ENCODE assay signal across 26 cellular contexts in genomic region chr16:2452650-2453049, GRCh38. TPM values are rescaled to one million over a fixed set of nuclear protein-coding genes. Genes with fewer than 3 reads are reported as not detected.
DNase-seq lines count a peak whose midpoint lies in the region; ATAC-seq, FAIRE-seq and TF ChIP-seq lines count a peak whose summit lies in the region.
"Had no signal": no experiment of that assay in that cellular context is flagged by ENCODE, and none has a peak within 500 bp of the region (broad histone marks: within the 10 kb centered on the region; RNA-seq: fewer than 3 reads in every experiment).

No MANE protein-coding gene starts in this region.

- H3K27me3 ChIP-seq in K562 (ENCODE audit: control insufficient read depth in 2 of 2, insufficient read depth in 2 of 2, low read length in 2 of 2) (no peaks in the 10 kb centered on the region; a peak in 1 of 5 replicates), left lung (no peaks in the 10 kb centered on the region)
- H3K27me3 ChIP-seq: BE2C; BLaER1 treated with 17β-estradiol and CSF1 and Interleukin-3, amounts not matched to agents 10 nM and 100 nM had no signal

- H3K4me2 ChIP-seq in K562 (ENCODE audit: insufficient read depth, low read length) = no peak overlapping the region
- H3K4me2 ChIP-seq: A549 had no signal

- intact Hi-C loops in K562 (cut with micrococcal nuclease) = no loop called here
- intact Hi-C loops in left lung (cut with DNase I) = no loop called here
- intact Hi-C loops in lower leg skin (cut with DNase I; ENCODE audit: low total_unique reads) = no loop called here

- H3K36me3 ChIP-seq in K562 (ENCODE audit: control insufficient read depth, insufficient read depth, low read length) (peaks cover 93% of the 10 kb centered on the region; the same call in 2 of the 3 replicates), left lung (peaks cover 0 to 94% of the 10 kb centered on the region in 2 donors)

- no peak for TF ChIP-seq POLR2A in K562 (conservative IDR thresholded peaks at IDR 0.05)
- TF ChIP-seq POLR2A in lower leg skin (IDR thresholded peaks at IDR 0.05) = no peak

- BruUV-seq in K562 (replicated peaks; lab: Mats Ljungman, UMichigan) = no TSS peak

- no peaks in the 10 kb centered on the region for H3K9me3 Mint-ChIP-seq in HFFc6
- H3K9me3 Mint-ChIP-seq: CD14-positive monocyte; CD4-positive, alpha-beta T cell; CD8-positive, alpha-beta memory T cell had no signal

- H3K27ac Mint-ChIP-seq in HFFc6 = peak overlapping the region; percentile 31; the same call in 1 of the 2 replicates
- H3K27ac Mint-ChIP-seq: CD4-positive, alpha-beta T cell; CD8-positive, alpha-beta memory T cell had no signal

- peaks cover 0 to 38% of the 10 kb centered on the region in 2 experiments; a peak in 2 of 5 replicates for H3K4me1 ChIP-seq in K562 (replicated peaks in 1 of 2; ENCODE audit: control insufficient read depth in 2 of 2, insufficient read depth in 2 of 2, low read length in 2 of 2)
- H3K4me1 ChIP-seq in left lung = no peaks in the 10 kb centered on the region
- H3K4me1 ChIP-seq: BE2C, HAP-1 had no signal

- DNase-seq in HFFc6 = no peak
- DNase-seq in K562 (ENCODE audit: extremely low read depth in 1 of 4, low spot score in 3 of 4) = no peak
- peak; percentile 4 for DNase-seq in epidermal melanocyte (ENCODE audit: insufficient read length, low spot score)
- DNase-seq in DMS79 (lab: John Stamatoyannopoulos, UW) = no peak
- no peak for DNase-seq in left lung
- DNase-seq in lower leg skin (ENCODE audit: low spot score in 2 of 2) = no peak
- DNase-seq in activated gamma-delta T cell treated with Interleukin-2 at 50 U/mL for 16 hours = no peak
- DNase-seq: 8988T; ACHN; AML-193; BE2C; CD4-positive, alpha-beta T cell; CD8-positive, alpha-beta memory T cell; DMS 273 treated with DMSO at 0.1 percent for 48 hours; DMS79 treated with DMSO at 0.1 percent for 48 hours; GF-D8; GOT3 had no signal

- H3K79me2 ChIP-seq in K562 (ENCODE audit: control insufficient read depth, insufficient read depth, low read length) = no peaks in the 10 kb centered on the region

- no peak for TF ChIP-seq EP300 in K562 (IDR thresholded peaks at IDR 0.05; ENCODE audit: low read length)

- H3K4me3 ChIP-seq in K562 (no peak overlapping the region), left lung (no peak overlapping the region), lower leg skin (ENCODE audit: low read depth, poor library complexity, severe bottlenecking) (no peak overlapping the region)
- H3K4me3 ChIP-seq: A549; BLaER1 treated with 17β-estradiol and CSF1 and Interleukin-3, amounts not matched to agents 10 nM and 100 nM; HAP-1 had no signal

- peaks cover 13% of the 10 kb centered on the region; the same call in 1 of the 2 replicates for H3K36me3 Mint-ChIP-seq in HFFc6 (ENCODE audit: low read depth)

- FAIRE-seq in K562 (lab: Jason Lieb, UNC) = peak; percentile 23
- FAIRE-seq: A549, D721Med, GM12891, GM18507, H54 had no signal

- whole genome bisulfite sequencing in K562 (ENCODE audit: insufficient coverage, low coverage, missing lambda C conversion rate) = 95% methylated on average over 8 of the region's 8 CpGs
- 91 to 95% methylated on average over 8 of the region's 8 CpGs for WGBS in lower leg skin, 2 donors

- POLR2A ChIA-PET in K562 (lab: Yijun Ruan, JAX) = interaction anchor here (1.5 kb wide), 1 partner anchor 12 kb away, joined by 8 read pairs; no protein-coding TSS in a partner anchor

- H3K27ac ChIP-seq in K562 (ENCODE audit: extremely low read depth, low read depth, low read length) = no peak overlapping the region
- no peak overlapping the region for H3K27ac ChIP-seq in left lung
- H3K27ac ChIP-seq: A549 had no signal

- TF ChIP-seq CTCF in HFFc6 (IDR thresholded peaks at IDR 0.05) (no peak), K562 (IDR thresholded peaks at IDR 0.05 in 2 of 3, conservative IDR thresholded peaks at IDR 0.05 in 1 of 3; ENCODE audit: insufficient read depth in 2 of 3, low read depth in 1 of 3, low read length in 3 of 3) (no peak), left lung (IDR thresholded peaks at IDR 0.05) (no peak), lower leg skin (IDR thresholded peaks at IDR 0.05) (no peak)

- peaks cover 9% of the 10 kb centered on the region for H3K4me1 Mint-ChIP-seq in HFFc6 (ENCODE audit: low read depth)
- H3K4me1 Mint-ChIP-seq: CD14-positive monocyte; CD8-positive, alpha-beta memory T cell had no signal

- no peak for TF ChIP-seq RAD21 in K562 (CRISPR knock-in tag; conservative IDR thresholded peaks at IDR 0.05 in 1 of 2, IDR thresholded peaks at IDR 0.05 in 1 of 2)

- H3K9me1 ChIP-seq in K562 (ENCODE audit: control insufficient read depth, insufficient read depth, low read length) = no peaks in the 10 kb centered on the region

- no peak overlapping the region for H3K9ac ChIP-seq in K562 (ENCODE audit: insufficient read depth in 1 of 2, low read depth in 2 of 2, low read length in 2 of 2)

- CTCF ChIA-PET in K562 (lab: Yijun Ruan, JAX; ENCODE audit: low intra/inter-chr PET ratio) = no interaction called here

- H3K9me3 ChIP-seq in K562 (replicated peaks; ENCODE audit: control insufficient read depth, insufficient read depth, low read depth, low read length) (no peaks in the 10 kb centered on the region), left lung (no peaks in the 10 kb centered on the region)
- H3K9me3 ChIP-seq: A549; BE2C; BLaER1 treated with 17β-estradiol and CSF1 and Interleukin-3, amounts not matched to agents 10 nM and 100 nM; HAP-1 had no signal

- peaks cover 2% of the 10 kb centered on the region for H3K27me3 Mint-ChIP-seq in HFFc6 (ENCODE audit: insufficient read depth)
- H3K27me3 Mint-ChIP-seq: CD4-positive, alpha-beta T cell; CD8-positive, alpha-beta memory T cell had no signal

- in situ Hi-C loops in K562 (cut with MboI) = no loop called here

- ATAC-seq in K562 = no peak
- no peak for ATAC-seq in left lung
- ATAC-seq: A549 had no signal

- H3K4me3 Mint-ChIP-seq in HFFc6 = no peak overlapping the region
- H3K4me3 Mint-ChIP-seq: CD14-positive monocyte; CD4-positive, alpha-beta T cell; CD8-positive, alpha-beta memory T cell had no signal

- H2AFZ ChIP-seq in K562 (ENCODE audit: low read depth, low read length) = no peak overlapping the region

- no peaks in the 10 kb centered on the region; the same call in 1 of the 2 replicates for H4K20me1 ChIP-seq in K562 (replicated peaks; ENCODE audit: control insufficient read depth, insufficient read depth, low read length)

RNA-seq across cellular contexts. Expression of gene TEDC2, which starts 7.3 kb away (rescaled TPM):
- 1 to 10 TPM; 3.6 to 8.3 (median 8.0) TPM for total RNA-seq in HFFc6 (2021; fragmentation: NEBNext Ultra II Directional; extraction: Animal tissue kit (Norgen Biotek cat#: 25700))
- 28.4 and 114 TPM in 2 replicates for total RNA-seq in K562 (2011; cell fraction: chromatin; rRNA removed; ENCODE audit: low replicate concordance)
- total RNA-seq in K562 (2011; cell fraction: nucleolus; rRNA removed) = 102 and 124 TPM in 2 replicates
- 40.8 and 51.4 TPM in 2 replicates for total RNA-seq in K562 (2011; cell fraction: nucleoplasm; rRNA removed)
- 50.2 and 66.0 TPM in 2 replicates for total RNA-seq in K562 (2014; rRNA removed)
- total RNA-seq in K562 (2014; rRNA removed; fragmentation: Illumina TruSeq; extraction: Trizol) = 6.4 and 11.6 TPM in 2 replicates
- total RNA-seq in K562 (2015; rRNA removed; fragmentation: Illumina TruSeq; extraction: Trizol) = 25.8 and 28.4 TPM in 2 replicates
- 43.0 and 46.1 TPM in 2 replicates for total RNA-seq in K562 (2021)
- polyA plus RNA-seq in K562 (2011; rRNA removed) = 11.5 and 19.7 TPM in 2 replicates
- polyA plus RNA-seq in K562 (2011; cell fraction: cytosol; rRNA removed) = 12.4 and 30.6 TPM in 2 replicates
- 115 and 152 TPM in 2 replicates for polyA plus RNA-seq in K562 (2011; cell fraction: nucleus; rRNA removed)
- 25.5 and 36.0 TPM in 2 replicates for polyA plus RNA-seq in K562 (2012)
- polyA plus RNA-seq in K562 (2014; fragmentation: Illumina TruSeq; extraction: Trizol) = 17.6 and 21.1 TPM in 2 replicates
- 1 to 10 TPM in 1 of 2 experiments, under 1 TPM in 1; 0.75 to 2.2 TPM for polyA plus RNA-seq in K562 (2014; fragmentation: Nextera tagmentation; extraction: Ambion mirVana)
- 46.1 and 57.0 TPM in 2 replicates for polyA plus RNA-seq in K562 (2014; rRNA removed)
- polyA minus RNA-seq in K562 (2011; rRNA and poly(A)+ RNA removed) = 3.6 and 6.3 TPM in 2 replicates
- polyA minus RNA-seq in K562 (2011; cell fraction: cytosol; rRNA and poly(A)+ RNA removed) = 5.9 and 8.8 TPM in 2 replicates
- 44.7 and 53.2 TPM in 2 replicates for polyA minus RNA-seq in K562 (2011; cell fraction: nucleus; rRNA and poly(A)+ RNA removed)
- total RNA-seq in left lung = 1 to 10 TPM; 4.0 to 6.5 TPM
- 1 to 10 TPM in 3 of 4 donors, under 1 TPM in 1; 0.64 to 1.9 (median 1.8) TPM for total RNA-seq in lower leg skin

RNA-seq across cellular contexts. Expression of gene NTN3, which starts 18.4 kb away (rescaled TPM):
- total RNA-seq in HFFc6 (2021; fragmentation: NEBNext Ultra II Directional; extraction: Animal tissue kit (Norgen Biotek cat#: 25700)) = under 1 TPM; 0.22 to 0.47 (median 0.33) TPM
- 0.42 TPM in 1 of 2 replicates, not detected in the other for total RNA-seq in K562 (2011; cell fraction: chromatin; rRNA removed; ENCODE audit: low replicate concordance)
- 0.13 and 0.17 TPM in 2 replicates for total RNA-seq in K562 (2011; cell fraction: nucleolus; rRNA removed)
- not detected in 2 replicates for total RNA-seq in K562 (2011; cell fraction: nucleoplasm; rRNA removed)
- total RNA-seq in K562 (2014; rRNA removed) = not detected in 2 replicates
- total RNA-seq in K562 (2014; rRNA removed; fragmentation: Illumina TruSeq; extraction: Trizol) = not detected in 2 replicates
- not detected in 2 replicates for total RNA-seq in K562 (2015; rRNA removed; fragmentation: Illumina TruSeq; extraction: Trizol)
- not detected in 2 replicates for total RNA-seq in K562 (2021)
- not detected in 2 replicates for polyA plus RNA-seq in K562 (2011; rRNA removed)
- not detected in 2 replicates for polyA plus RNA-seq in K562 (2011; cell fraction: cytosol; rRNA removed)
- not detected in 2 replicates for polyA plus RNA-seq in K562 (2011; cell fraction: nucleus; rRNA removed)
- polyA plus RNA-seq in K562 (2012) = 0.07 and 0.08 TPM in 2 replicates
- polyA plus RNA-seq in K562 (2014; fragmentation: Illumina TruSeq; extraction: Trizol) = not detected in 2 replicates
- not detected for polyA plus RNA-seq in K562 (2014; fragmentation: Nextera tagmentation; extraction: Ambion mirVana)
- not detected in 2 replicates for polyA plus RNA-seq in K562 (2014; rRNA removed)
- polyA minus RNA-seq in K562 (2011; rRNA and poly(A)+ RNA removed) = not detected in 2 replicates
- not detected in 2 replicates for polyA minus RNA-seq in K562 (2011; cell fraction: cytosol; rRNA and poly(A)+ RNA removed)
- not detected in 2 replicates for polyA minus RNA-seq in K562 (2011; cell fraction: nucleus; rRNA and poly(A)+ RNA removed)
- total RNA-seq in left lung = 1 to 10 TPM in 1 of 2 donors, not detected in 1; 1.7 TPM
- total RNA-seq in lower leg skin = under 1 TPM in 2 of 4 donors, not detected in 2; 0.45 to 0.95 TPM
- total RNA-seq: CD4-positive, alpha-beta T cell; CD8-positive, alpha-beta memory T cell; Daoy had no signal
- polyA plus RNA-seq: A549; CD14-positive monocyte; CD8-positive, alpha-beta memory T cell had no signal

RNA-seq across cellular contexts. Expression of gene TBC1D24, which starts 22.3 kb away (rescaled TPM):
- total RNA-seq in HFFc6 (2021; fragmentation: NEBNext Ultra II Directional; extraction: Animal tissue kit (Norgen Biotek cat#: 25700)) = 10 to 100 TPM; 15.8 to 30.3 (median 19.0) TPM
- total RNA-seq in K562 (2011; cell fraction: chromatin; rRNA removed; ENCODE audit: low replicate concordance) = 29.2 and 69.3 TPM in 2 replicates
- total RNA-seq in K562 (2011; cell fraction: nucleolus; rRNA removed) = 36.9 and 38.2 TPM in 2 replicates
- 27.0 and 36.9 TPM in 2 replicates for total RNA-seq in K562 (2011; cell fraction: nucleoplasm; rRNA removed)
- total RNA-seq in K562 (2014; rRNA removed) (7.2 and 13.4 TPM in 2 replicates), K562 (2014; rRNA removed; fragmentation: Illumina TruSeq; extraction: Trizol) (4.2 and 4.9 TPM in 2 replicates), K562 (2015; rRNA removed; fragmentation: Illumina TruSeq; extraction: Trizol) (9.1 and 11.2 TPM in 2 replicates), K562 (2021) (22.6 and 24.3 TPM in 2 replicates), left lung (10 to 100 TPM; 37.1 to 41.4 TPM), lower leg skin (10 to 100 TPM; 12.1 to 19.1 (median 15.3) TPM)
- polyA plus RNA-seq in K562 (2011; rRNA removed) (5.7 and 9.4 TPM in 2 replicates), K562 (2014; fragmentation: Illumina TruSeq; extraction: Trizol) (7.2 and 9.4 TPM in 2 replicates), K562 (2014; fragmentation: Nextera tagmentation; extraction: Ambion mirVana) (1 to 10 TPM; 1.7 to 4.2 TPM), K562 (2014; rRNA removed) (8.3 and 9.3 TPM in 2 replicates)
- 7.1 and 12.3 TPM in 2 replicates for polyA plus RNA-seq in K562 (2011; cell fraction: cytosol; rRNA removed)
- 22.9 and 34.2 TPM in 2 replicates for polyA plus RNA-seq in K562 (2011; cell fraction: nucleus; rRNA removed)
- 8.5 and 9.1 TPM in 2 replicates for polyA plus RNA-seq in K562 (2012)
- polyA minus RNA-seq in K562 (2011; rRNA and poly(A)+ RNA removed) = 6.5 and 9.7 TPM in 2 replicates
- 13.1 and 14.3 TPM in 2 replicates for polyA minus RNA-seq in K562 (2011; cell fraction: cytosol; rRNA and poly(A)+ RNA removed)
- 12.5 and 15.3 TPM in 2 replicates for polyA minus RNA-seq in K562 (2011; cell fraction: nucleus; rRNA and poly(A)+ RNA removed)

RNA-seq across cellular contexts. Expression of gene CCNF, which starts 23.4 kb away (rescaled TPM):
- total RNA-seq in HFFc6 (2021; fragmentation: NEBNext Ultra II Directional; extraction: Animal tissue kit (Norgen Biotek cat#: 25700)) = 10 to 100 TPM; 10.9 to 22.3 (median 19.8) TPM
- total RNA-seq in K562 (2011; cell fraction: chromatin; rRNA removed; ENCODE audit: low replicate concordance) = 85.7 and 196 TPM in 2 replicates
- total RNA-seq in K562 (2011; cell fraction: nucleolus; rRNA removed) = 118 and 124 TPM in 2 replicates
- 119 and 147 TPM in 2 replicates for total RNA-seq in K562 (2011; cell fraction: nucleoplasm; rRNA removed)
- total RNA-seq in K562 (2014; rRNA removed) = 46.2 and 66.4 TPM in 2 replicates
- 26.2 and 29.5 TPM in 2 replicates for total RNA-seq in K562 (2014; rRNA removed; fragmentation: Illumina TruSeq; extraction: Trizol)
- 34.2 and 36.9 TPM in 2 replicates for total RNA-seq in K562 (2015; rRNA removed; fragmentation: Illumina TruSeq; extraction: Trizol)
- total RNA-seq in K562 (2021) = 62.9 and 70.1 TPM in 2 replicates
- 18.5 and 18.8 TPM in 2 replicates for polyA plus RNA-seq in K562 (2011; rRNA removed)
- polyA plus RNA-seq in K562 (2011; cell fraction: cytosol; rRNA removed) = 23.2 and 35.3 TPM in 2 replicates
- polyA plus RNA-seq in K562 (2011; cell fraction: nucleus; rRNA removed) = 34.8 and 58.2 TPM in 2 replicates
- 35.0 and 35.7 TPM in 2 replicates for polyA plus RNA-seq in K562 (2012)
- 30.8 and 43.5 TPM in 2 replicates for polyA plus RNA-seq in K562 (2014; fragmentation: Illumina TruSeq; extraction: Trizol)
- polyA plus RNA-seq in K562 (2014; fragmentation: Nextera tagmentation; extraction: Ambion mirVana) = 1 to 10 TPM; 4.1 to 5.4 TPM
- polyA plus RNA-seq in K562 (2014; rRNA removed) = 24.6 and 28.5 TPM in 2 replicates
- 39.0 and 67.5 TPM in 2 replicates for polyA minus RNA-seq in K562 (2011; rRNA and poly(A)+ RNA removed)
- 65.5 and 70.9 TPM in 2 replicates for polyA minus RNA-seq in K562 (2011; cell fraction: cytosol; rRNA and poly(A)+ RNA removed)
- polyA minus RNA-seq in K562 (2011; cell fraction: nucleus; rRNA and poly(A)+ RNA removed) = 35.1 and 42.3 TPM in 2 replicates
- 1 to 10 TPM; 4.7 to 8.0 TPM for total RNA-seq in left lung
- 10 to 100 TPM in 3 of 4 donors, 1 to 10 TPM in 1; 5.6 to 17.7 (median 11.3) TPM for total RNA-seq in lower leg skin
